20 cellular contexts compared by ENCODE assay signal in the genomic region with DNA sequence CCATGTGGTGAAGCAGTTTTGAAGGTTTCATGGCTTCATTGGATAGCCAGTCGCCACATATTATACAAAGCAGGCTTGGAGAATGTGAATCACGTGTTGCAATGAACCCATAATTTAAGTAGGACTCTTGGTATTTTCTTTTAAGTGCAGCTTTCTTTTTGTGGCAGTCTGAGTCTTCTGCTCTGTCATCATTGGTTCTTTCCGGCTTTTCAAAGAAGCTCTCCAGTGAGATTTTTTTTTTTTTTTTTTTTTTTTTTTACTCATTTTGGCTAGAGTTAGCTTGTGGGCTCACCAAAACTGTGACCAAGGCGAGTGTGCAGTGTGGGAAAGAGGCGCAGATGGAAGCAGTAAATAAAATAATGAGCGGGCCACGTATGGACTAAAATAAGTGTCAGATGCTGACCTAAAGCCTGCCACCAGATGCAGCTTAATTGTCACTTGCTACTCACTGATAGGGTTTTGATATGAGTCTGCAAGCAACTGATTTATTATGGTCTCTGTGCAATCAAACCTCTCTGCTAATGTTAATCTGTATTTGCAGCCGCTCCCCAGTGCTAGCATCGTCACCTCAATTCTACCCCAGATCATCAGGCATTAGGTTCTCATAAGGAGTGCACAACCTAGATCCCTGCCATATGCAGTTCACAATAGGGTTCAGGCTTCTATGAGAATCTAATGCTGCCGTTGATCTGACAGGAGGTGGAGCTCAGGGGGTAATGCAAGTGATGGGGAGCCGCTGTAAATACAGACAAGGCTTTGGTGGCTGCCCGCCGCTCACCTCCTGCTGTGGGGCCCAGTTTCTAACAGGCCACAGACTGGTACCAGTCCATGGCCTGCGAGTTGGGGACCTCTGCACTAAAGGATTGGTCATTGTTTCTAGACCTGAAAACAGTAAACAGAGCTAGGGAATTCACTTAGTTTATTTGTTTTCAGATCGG.
"Had no signal": no experiment of that assay in that cellular context is flagged by ENCODE, and none has a peak within 500 bp of the region (broad histone marks: within the 10 kb centered on the region; RNA-seq: fewer than 3 reads in every experiment).

No MANE protein-coding gene starts in this region.

- H3K4me1 ChIP-seq: prostate gland, right atrium auricular region had no signal

- H3K4me1 Mint-ChIP-seq: neural crest cell had no signal

- H3K27ac Mint-ChIP-seq: activated CD4-positive, alpha-beta memory T cell treated with anti-CD3 and anti-CD28 coated beads for 36 hours; activated naive CD4-positive, alpha-beta T cell treated with anti-CD3 and anti-CD28 coated beads, Interleukin-2, amount 50 U/mL, for 72 hours; activated T-helper 1 cell treated with anti-CD3 and anti-CD28 coated beads, Interleukin-12 subunit alpha, Interleukin-12 subunit beta, Interleukin-2, Interleukin-4 antibody, amounts not matched to agents 30 ng/mL and 10 ng/mL and 1 ng/mL, durations not matched to agents 14 hours and 24 hours and 36 hours; naive B cell had no signal

- H2AFZ ChIP-seq: hepatocyte had no signal

- H3K4me3 ChIP-seq: hepatocyte, mucosa of descending colon, prostate gland, right atrium auricular region, tibial artery had no signal

- H3K36me3 Mint-ChIP-seq: activated CD4-positive, alpha-beta memory T cell treated with anti-CD3 and anti-CD28 coated beads for 36 hours; activated naive CD4-positive, alpha-beta T cell treated with anti-CD3 and anti-CD28 coated beads, Interleukin-2, amount 50 U/mL, for 72 hours; naive B cell; WTC11 had no signal

- H3K27me3 Mint-ChIP-seq: activated CD4-positive, alpha-beta memory T cell treated with anti-CD3 and anti-CD28 coated beads for 36 hours; naive B cell had no signal

- DNase-seq: activated CD4-positive, alpha-beta memory T cell treated with anti-CD3 and anti-CD28 coated beads for 36 hours; activated CD4-positive, alpha-beta T cell treated with anti-CD3 and anti-CD28 coated beads for 4 hours; activated gamma-delta T cell treated with Interleukin-2 at 50 U/mL for 16 hours; activated T-cell treated with anti-CD3 and anti-CD28 coated beads for 4 hours; amniotic stem cell; dermis blood vessel endothelial cell; effector memory CD4-positive, alpha-beta T cell; mucosa of descending colon; naive B cell; stimulated activated CD4-positive, alpha-beta T cell treated with anti-CD3 and anti-CD28 coated beads, Interleukin-2, amount 100 ng/mL, for 24 hours; stimulated activated naive CD4-positive, alpha-beta T cell treated with Interleukin-2 at 50 U/mL for 16 hours; tibial artery had no signal

- H3K9me3 ChIP-seq: mucosa of descending colon, prostate gland, right atrium auricular region, tibial artery had no signal

- H3K36me3 ChIP-seq: prostate gland, right atrium auricular region, tibial artery had no signal

- H3K4me3 Mint-ChIP-seq: activated CD4-positive, alpha-beta memory T cell treated with anti-CD3 and anti-CD28 coated beads for 36 hours; activated T-helper 1 cell treated with anti-CD3 and anti-CD28 coated beads, Interleukin-12 subunit alpha, Interleukin-12 subunit beta, Interleukin-2, Interleukin-4 antibody, amounts not matched to agents 30 ng/mL and 10 ng/mL and 1 ng/mL, durations not matched to agents 14 hours and 24 hours and 36 hours; naive B cell; neural crest cell; WTC11 had no signal

- H3K4me2 ChIP-seq: hepatocyte had no signal

- ATAC-seq: activated naive CD4-positive, alpha-beta T cell treated with anti-CD3 and anti-CD28 coated beads, Interleukin-2, amount 50 U/mL, for 72 hours; mucosa of descending colon; WTC11 had no signal

- H3K9me3 Mint-ChIP-seq: activated CD4-positive, alpha-beta memory T cell treated with anti-CD3 and anti-CD28 coated beads for 36 hours; activated naive CD4-positive, alpha-beta T cell treated with anti-CD3 and anti-CD28 coated beads, Interleukin-2, amount 50 U/mL, for 72 hours; activated T-helper 1 cell treated with anti-CD3 and anti-CD28 coated beads, Interleukin-12 subunit alpha, Interleukin-12 subunit beta, Interleukin-2, Interleukin-4 antibody, amounts not matched to agents 30 ng/mL and 10 ng/mL and 1 ng/mL, durations not matched to agents 14 hours and 24 hours and 36 hours; naive B cell; neural crest cell; WTC11 had no signal

- H3K27me3 ChIP-seq: foreskin keratinocyte, hepatocyte, right atrium auricular region, tibial artery had no signal

- H3K27ac ChIP-seq: foreskin keratinocyte, hepatocyte, prostate gland, right atrium auricular region, tibial artery had no signal
